In genomic region chr20:36542019-36542488, GRCh38 we compare ENCODE assay signal across 1 cellular context.
TF ChIP-seq lines count a peak whose summit lies in the region.

No MANE protein-coding gene starts in this region.

TF ChIP-seq in K562, 482 proteins besides CTCF, POLR2A, EP300 and RAD21 (continued from another document):
- peak; percentile 32; the same call in 1 of the 2 replicates for TF ChIP-seq ZNF740 (CRISPR knock-in tag; IDR thresholded peaks at IDR 0.05)
- TF ChIP-seq ZNF740 (tag; IDR thresholded peaks at IDR 0.05), result no peak
- no peak for TF ChIP-seq L3MBTL2 (IDR thresholded peaks at IDR 0.05)
- no peak for TF ChIP-seq POLR2AphosphoS5 (IDR thresholded peaks at IDR 0.05; ENCODE audit: control insufficient read depth, insufficient read depth, low read depth, low read length)
- TF ChIP-seq ARID4B (CRISPR knock-in tag; IDR thresholded peaks at IDR 0.05), result no peak
- 0 out of 2 replicates have a peak, but pooled peaks have one; percentile 6 for TF ChIP-seq SMC3 (conservative IDR thresholded peaks at IDR 0.05; ENCODE audit: insufficient read depth, low read depth, low read length)
- no peak for TF ChIP-seq ZBED1 (IDR thresholded peaks at IDR 0.05)
- TF ChIP-seq RCOR1 (IDR thresholded peaks at IDR 0.05; ENCODE audit: borderline replicate concordance in 1 of 2, low read depth in 2 of 2, low read length in 2 of 2), result 0 out of 4 replicates have a peak, but pooled peaks of 1 of the 2 experiments have one; percentile 13
- no peak for TF ChIP-seq SIRT6 (IDR thresholded peaks at IDR 0.05; ENCODE audit: low read depth, low read length)
- no peak for TF ChIP-seq ZNF584 (CRISPR knock-in tag; IDR thresholded peaks at IDR 0.05; ENCODE audit: low read depth)
- no peak for TF ChIP-seq HDAC8 (tag; IDR thresholded peaks at IDR 0.05)
- TF ChIP-seq ZBTB7A (IDR thresholded peaks at IDR 0.05; ENCODE audit: borderline replicate concordance, control insufficient read depth, low read depth, low read length), result peak; percentile 61; the same call in 1 of the 2 replicates
- TF ChIP-seq SMAD1 (IDR thresholded peaks at IDR 0.05; ENCODE audit: low read depth, low read length, partially characterized antibody), result no peak
- no peak for TF ChIP-seq THRB (CRISPR knock-in tag; conservative IDR thresholded peaks at IDR 0.05)
- TF ChIP-seq ZNF512 (tag; IDR thresholded peaks at IDR 0.05), result no peak
